In the genomic region with DNA sequence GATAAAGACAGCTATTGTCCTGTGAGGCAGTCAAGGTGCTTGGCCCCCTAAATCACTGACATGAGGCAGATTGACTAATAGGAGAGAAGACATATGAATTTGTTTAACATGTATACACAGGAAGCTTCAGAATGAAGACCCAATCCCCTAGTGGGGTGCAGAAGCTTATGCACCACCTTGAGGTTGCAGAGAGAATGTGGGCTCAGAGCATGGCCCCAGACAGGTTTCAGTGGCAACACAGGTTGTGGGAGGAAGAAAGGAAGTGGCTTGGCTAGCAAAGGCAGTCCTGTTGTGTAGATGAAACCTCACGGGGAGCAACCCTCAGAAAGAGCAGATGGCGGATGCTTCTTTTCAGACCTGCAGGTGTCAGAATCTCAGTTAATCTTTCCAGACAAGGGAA, we compare ENCODE assay signal across 8 cellular contexts. TPM values are rescaled to one million over a fixed set of nuclear protein-coding genes. Genes with fewer than 3 reads are reported as not detected.
DNase-seq lines count a peak whose midpoint lies in the region; ATAC-seq and TF ChIP-seq lines count a peak whose summit lies in the region.

No MANE protein-coding gene starts in this region.

- intact Hi-C loops in activated T-helper 1 cell treated with anti-CD3 and anti-CD28 coated beads, Interleukin-12 subunit alpha, Interleukin-12 subunit beta, Interleukin-2, Interleukin-4 antibody, amounts not matched to agents 30 ng/mL and 10 ng/mL and 1 ng/mL, durations not matched to agents 14 hours and 24 hours and 36 hours (cut with micrococcal nuclease) = loop anchor here (2.0 to 5.0 kb wide), 2 partner anchors 38 to 107 kb away; no protein-coding TSS in a partner anchor

- TF ChIP-seq CTCF in GM12873 (IDR thresholded peaks at IDR 0.05; ENCODE audit: insufficient read depth, low read depth, low read length, missing control alignments) = peak; percentile 62

- peak overlapping the region; percentile 74 for H3K27ac Mint-ChIP-seq in activated T-helper 1 cell treated with anti-CD3 and anti-CD28 coated beads, Interleukin-12 subunit alpha, Interleukin-12 subunit beta, Interleukin-2, Interleukin-4 antibody, amounts not matched to agents 30 ng/mL and 10 ng/mL and 1 ng/mL, durations not matched to agents 14 hours and 24 hours and 36 hours

- H3K4me1 Mint-ChIP-seq in activated T-helper 1 cell treated with anti-CD3 and anti-CD28 coated beads, Interleukin-12 subunit alpha, Interleukin-12 subunit beta, Interleukin-2, Interleukin-4 antibody, amounts not matched to agents 30 ng/mL and 10 ng/mL and 1 ng/mL, durations not matched to agents 14 hours and 24 hours and 36 hours (ENCODE audit: low read depth) = peaks cover 32% of the 10 kb centered on the region

- peak; percentile 100 for ATAC-seq in GM21717 (IDR thresholded peaks at IDR 0.05; ENCODE audit: unreplicated experiment)

- DNase-seq in NAMALWA (ENCODE audit: low spot score) = peak; percentile 62
- DNase-seq in activated T-helper 1 cell treated with anti-CD3 and anti-CD28 coated beads, Interleukin-12 subunit alpha, Interleukin-12 subunit beta, Interleukin-2, Interleukin-4 antibody, amounts not matched to agents 30 ng/mL and 10 ng/mL and 1 ng/mL, durations not matched to agents 14 hours and 24 hours and 36 hours (ENCODE audit: low spot score) = peak; percentile 73
- peak; percentile 13 to 46 for DNase-seq in stimulated activated CD4-positive, alpha-beta T cell treated with anti-CD3 and anti-CD28 coated beads, Interleukin-4, amount 100 ng/mL, for 48 hours (ENCODE audit: low read depth in 2 of 2)
- DNase-seq in OCI-M2 (lab: John Stamatoyannopoulos, UW; ENCODE audit: unreplicated experiment) = no peak
- DNase-seq in NCI-H1417 treated with DMSO at 0.1 percent for 48 hours (lab: John Stamatoyannopoulos, UW) = no peak
- no peak for DNase-seq in OCI-M1 (lab: John Stamatoyannopoulos, UW)

- H3K27me3 Mint-ChIP-seq in activated T-helper 1 cell treated with anti-CD3 and anti-CD28 coated beads, Interleukin-12 subunit alpha, Interleukin-12 subunit beta, Interleukin-2, Interleukin-4 antibody, amounts not matched to agents 30 ng/mL and 10 ng/mL and 1 ng/mL, durations not matched to agents 14 hours and 24 hours and 36 hours (ENCODE audit: insufficient read depth) = peaks cover 47% of the 10 kb centered on the region

- H3K4me3 Mint-ChIP-seq in activated T-helper 1 cell treated with anti-CD3 and anti-CD28 coated beads, Interleukin-12 subunit alpha, Interleukin-12 subunit beta, Interleukin-2, Interleukin-4 antibody, amounts not matched to agents 30 ng/mL and 10 ng/mL and 1 ng/mL, durations not matched to agents 14 hours and 24 hours and 36 hours = peak overlapping the region; percentile 8

- H3K9me3 Mint-ChIP-seq in activated T-helper 1 cell treated with anti-CD3 and anti-CD28 coated beads, Interleukin-12 subunit alpha, Interleukin-12 subunit beta, Interleukin-2, Interleukin-4 antibody, amounts not matched to agents 30 ng/mL and 10 ng/mL and 1 ng/mL, durations not matched to agents 14 hours and 24 hours and 36 hours = no peaks in the 10 kb centered on the region

- peaks cover 4% of the 10 kb centered on the region for H3K36me3 Mint-ChIP-seq in activated T-helper 1 cell treated with anti-CD3 and anti-CD28 coated beads, Interleukin-12 subunit alpha, Interleukin-12 subunit beta, Interleukin-2, Interleukin-4 antibody, amounts not matched to agents 30 ng/mL and 10 ng/mL and 1 ng/mL, durations not matched to agents 14 hours and 24 hours and 36 hours (ENCODE audit: low read depth)

RNA-seq across cellular contexts. Expression of a gene that starts 37.0 kb away (rescaled TPM):
- total RNA-seq in activated T-helper 1 cell treated with anti-CD3 and anti-CD28 coated beads, Interleukin-12 subunit alpha, Interleukin-12 subunit beta, Interleukin-2, Interleukin-4 antibody, amounts not matched to agents 30 ng/mL and 10 ng/mL and 1 ng/mL, durations not matched to agents 14 hours and 24 hours and 36 hours = 209 and 220 TPM in 2 replicates

Comparison
In these comparisons a context has a peak if more than half of its experiments do, and no peak if none do; other contexts are left out.
1. DNase-seq: peak in NAMALWA (single experiment), activated T-helper 1 cell treated with anti-CD3 and anti-CD28 coated beads, Interleukin-12 subunit alpha, Interleukin-12 subunit beta, Interleukin-2, Interleukin-4 antibody, amounts not matched to agents 30 ng/mL and 10 ng/mL and 1 ng/mL, durations not matched to agents 14 hours and 24 hours and 36 hours (single experiment) and stimulated activated CD4-positive, alpha-beta T cell treated with anti-CD3 and anti-CD28 coated beads, Interleukin-4, amount 100 ng/mL, for 48 hours (2 of 2); none in OCI-M2 (single experiment), NCI-H1417 treated with DMSO at 0.1 percent for 48 hours (single experiment) and OCI-M1 (single experiment).